ENCODE assay signal across 20 cellular contexts in the genomic region with DNA sequence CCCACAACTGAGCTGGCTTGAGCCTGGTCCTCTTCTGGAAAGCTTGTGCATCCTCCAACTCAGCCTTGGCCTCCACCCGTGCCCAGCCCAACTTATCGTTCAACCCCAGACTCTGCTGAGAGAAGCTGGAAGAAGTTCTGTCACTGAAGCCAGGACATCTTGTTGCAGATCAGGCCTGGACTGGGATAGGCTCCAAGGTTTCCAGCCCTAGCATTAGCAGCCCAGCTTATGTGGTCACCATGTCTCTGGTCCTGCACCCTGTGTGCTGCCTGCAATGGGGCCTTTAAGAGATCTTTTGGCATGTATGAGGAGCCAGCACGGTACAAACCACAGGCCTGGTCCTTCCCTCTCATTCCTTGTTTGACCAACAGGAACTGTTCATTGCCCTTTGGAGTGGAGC. TPM values are rescaled to one million over a fixed set of nuclear protein-coding genes. Genes with fewer than 3 reads are reported as not detected.
"Had no signal": no experiment of that assay in that cellular context is flagged by ENCODE, and none has a peak within 500 bp of the region (broad histone marks: within the 10 kb centered on the region; RNA-seq: fewer than 3 reads in every experiment).

No MANE protein-coding gene starts in this region.

- H3K4me2 ChIP-seq: hepatocyte had no signal

- DNase-seq: effector memory CD4-positive, alpha-beta T cell; esophagus squamous epithelium; foreskin keratinocyte; kidney; left cardiac atrium; naive thymus-derived CD4-positive, alpha-beta T cell; nephron progenitor cell; nucleus accumbens; pancreas; small intestine; stimulated activated CD4-positive, alpha-beta T cell treated with anti-CD3 and anti-CD28 coated beads, Interleukin-12 subunit alpha, Interleukin-12 subunit beta, amount 100 ng/mL, for 4 hours; stimulated activated naive CD4-positive, alpha-beta T cell; stomach; substantia nigra; transverse colon had no signal

- H3K27me3 ChIP-seq: esophagus squamous epithelium, foreskin keratinocyte, hepatocyte, pancreas, stomach, transverse colon had no signal

- ATAC-seq: foreskin keratinocyte; naive thymus-derived CD4-positive, alpha-beta T cell had no signal

- H3K4me1 ChIP-seq: esophagus squamous epithelium, foreskin keratinocyte, pancreas, prostate gland, stomach, transverse colon had no signal

- H3K4me1 Mint-ChIP-seq: naive thymus-derived CD4-positive, alpha-beta T cell; nephron progenitor cell had no signal

- H3K27ac Mint-ChIP-seq: nephron progenitor cell had no signal

- H3K36me3 Mint-ChIP-seq: naive thymus-derived CD4-positive, alpha-beta T cell had no signal

- H3K9me3 ChIP-seq: esophagus squamous epithelium, pancreas, prostate gland, stomach, thoracic aorta, transverse colon had no signal

- H3K4me3 Mint-ChIP-seq: naive thymus-derived CD4-positive, alpha-beta T cell; nephron progenitor cell had no signal

- H3K27ac ChIP-seq: esophagus squamous epithelium, foreskin keratinocyte, hepatocyte, pancreas, prostate gland, stomach, thoracic aorta, transverse colon had no signal

- H3K79me2 ChIP-seq: hepatocyte had no signal

- H3K4me3 ChIP-seq: esophagus squamous epithelium, hepatocyte, pancreas, prostate gland, stomach, thoracic aorta, transverse colon had no signal

- H3K36me3 ChIP-seq: esophagus squamous epithelium, pancreas, prostate gland, stomach, thoracic aorta, transverse colon had no signal

- H2AFZ ChIP-seq: hepatocyte had no signal

RNA-seq across cellular contexts. Expression of gene CAMP, which starts 15.2 kb away (rescaled TPM):
- total RNA-seq: foreskin keratinocyte, hepatocyte, kidney, lung microvascular endothelial cell, mononuclear cell, pancreas, thoracic aorta, transverse colon had no signal
- polyA plus RNA-seq: hepatocyte; naive thymus-derived CD4-positive, alpha-beta T cell; pancreas had no signal

RNA-seq across cellular contexts. Expression of gene CDC25A, which starts 19.9 kb away (rescaled TPM):
- polyA plus RNA-seq: naive thymus-derived CD4-positive, alpha-beta T cell had no signal
